1 cellular context compared by ENCODE assay signal in the genomic region with DNA sequence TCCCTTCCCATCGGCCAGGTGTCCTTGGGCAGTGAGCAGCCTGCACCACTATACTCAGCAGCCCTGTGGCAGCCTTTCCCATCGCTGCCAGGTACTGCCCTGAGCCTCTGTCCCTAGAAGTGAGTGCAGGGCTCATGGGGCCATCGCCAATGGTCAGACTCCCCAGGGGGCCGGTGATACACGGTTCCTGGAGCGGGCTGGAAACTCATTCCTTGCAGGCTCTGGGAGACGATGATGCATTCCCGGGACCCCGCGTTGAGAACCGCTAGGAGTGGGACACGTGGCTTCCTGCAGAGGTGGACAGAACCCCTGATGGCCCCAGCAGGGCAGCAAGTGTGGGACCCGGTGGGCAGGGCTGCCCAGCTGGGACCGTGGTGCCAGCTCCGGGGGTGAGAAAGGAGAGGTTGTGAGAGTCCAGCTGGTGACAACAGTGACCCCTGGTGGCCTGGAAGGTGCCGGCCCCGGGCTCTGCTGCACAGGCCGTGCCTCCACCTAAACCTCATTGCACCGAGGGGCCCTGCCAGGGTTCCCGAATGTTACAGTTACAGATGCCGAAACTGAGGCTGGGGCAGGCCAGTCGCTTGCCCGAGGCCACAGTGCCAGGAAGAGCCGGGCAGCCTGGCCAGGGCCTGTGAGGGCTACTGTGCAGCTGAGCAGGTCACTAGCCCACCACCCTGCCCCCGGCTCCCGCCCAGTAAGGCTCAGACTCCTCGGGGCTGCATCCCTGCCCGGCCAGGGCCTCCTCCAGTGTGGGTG.
TF ChIP-seq lines count a peak whose summit lies in the region.

No MANE protein-coding gene starts in this region.

TF ChIP-seq in GM23338, 12 proteins besides CTCF, POLR2A, EP300 and RAD21 (continued from another document):
- TF ChIP-seq, protein P1, sequence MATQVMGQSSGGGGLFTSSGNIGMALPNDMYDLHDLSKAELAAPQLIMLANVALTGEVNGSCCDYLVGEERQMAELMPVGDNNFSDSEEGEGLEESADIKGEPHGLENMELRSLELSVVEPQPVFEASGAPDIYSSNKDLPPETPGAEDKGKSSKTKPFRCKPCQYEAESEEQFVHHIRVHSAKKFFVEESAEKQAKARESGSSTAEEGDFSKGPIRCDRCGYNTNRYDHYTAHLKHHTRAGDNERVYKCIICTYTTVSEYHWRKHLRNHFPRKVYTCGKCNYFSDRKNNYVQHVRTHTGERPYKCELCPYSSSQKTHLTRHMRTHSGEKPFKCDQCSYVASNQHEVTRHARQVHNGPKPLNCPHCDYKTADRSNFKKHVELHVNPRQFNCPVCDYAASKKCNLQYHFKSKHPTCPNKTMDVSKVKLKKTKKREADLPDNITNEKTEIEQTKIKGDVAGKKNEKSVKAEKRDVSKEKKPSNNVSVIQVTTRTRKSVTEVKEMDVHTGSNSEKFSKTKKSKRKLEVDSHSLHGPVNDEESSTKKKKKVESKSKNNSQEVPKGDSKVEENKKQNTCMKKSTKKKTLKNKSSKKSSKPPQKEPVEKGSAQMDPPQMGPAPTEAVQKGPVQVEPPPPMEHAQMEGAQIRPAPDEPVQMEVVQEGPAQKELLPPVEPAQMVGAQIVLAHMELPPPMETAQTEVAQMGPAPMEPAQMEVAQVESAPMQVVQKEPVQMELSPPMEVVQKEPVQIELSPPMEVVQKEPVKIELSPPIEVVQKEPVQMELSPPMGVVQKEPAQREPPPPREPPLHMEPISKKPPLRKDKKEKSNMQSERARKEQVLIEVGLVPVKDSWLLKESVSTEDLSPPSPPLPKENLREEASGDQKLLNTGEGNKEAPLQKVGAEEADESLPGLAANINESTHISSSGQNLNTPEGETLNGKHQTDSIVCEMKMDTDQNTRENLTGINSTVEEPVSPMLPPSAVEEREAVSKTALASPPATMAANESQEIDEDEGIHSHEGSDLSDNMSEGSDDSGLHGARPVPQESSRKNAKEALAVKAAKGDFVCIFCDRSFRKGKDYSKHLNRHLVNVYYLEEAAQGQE (IDR thresholded peaks at IDR 0.05; ENCODE audit: unreplicated experiment) = no peak
- TF ChIP-seq NANOG (IDR thresholded peaks at IDR 0.05; ENCODE audit: borderline replicate concordance) = no peak
- TF ChIP-seq STAT1 (IDR thresholded peaks at IDR 0.05; ENCODE audit: unreplicated experiment) = no peak
- TF ChIP-seq EZH2 (IDR thresholded peaks at IDR 0.05; ENCODE audit: low read depth, unreplicated experiment) = no peak
- TF ChIP-seq ZNF114 (CRISPR knock-in tag; IDR thresholded peaks at IDR 0.05) = no peak
- TF ChIP-seq CREB1 (CRISPR knock-in tag; IDR thresholded peaks at IDR 0.05; ENCODE audit: low read depth) = no peak
- no peak for TF ChIP-seq ZNF331 (CRISPR knock-in tag; IDR thresholded peaks at IDR 0.05; ENCODE audit: low read depth)
- TF ChIP-seq, protein P2, sequence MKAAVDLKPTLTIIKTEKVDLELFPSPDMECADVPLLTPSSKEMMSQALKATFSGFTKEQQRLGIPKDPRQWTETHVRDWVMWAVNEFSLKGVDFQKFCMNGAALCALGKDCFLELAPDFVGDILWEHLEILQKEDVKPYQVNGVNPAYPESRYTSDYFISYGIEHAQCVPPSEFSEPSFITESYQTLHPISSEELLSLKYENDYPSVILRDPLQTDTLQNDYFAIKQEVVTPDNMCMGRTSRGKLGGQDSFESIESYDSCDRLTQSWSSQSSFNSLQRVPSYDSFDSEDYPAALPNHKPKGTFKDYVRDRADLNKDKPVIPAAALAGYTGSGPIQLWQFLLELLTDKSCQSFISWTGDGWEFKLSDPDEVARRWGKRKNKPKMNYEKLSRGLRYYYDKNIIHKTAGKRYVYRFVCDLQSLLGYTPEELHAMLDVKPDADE (IDR thresholded peaks at IDR 0.05) = no peak
- no peak for TF ChIP-seq EZH2phosphoT487 (IDR thresholded peaks at IDR 0.05; ENCODE audit: unreplicated experiment)
- no peak for TF ChIP-seq POLR2AphosphoS5 (IDR thresholded peaks at IDR 0.05; ENCODE audit: low read depth)
- TF ChIP-seq JUNB (IDR thresholded peaks at IDR 0.05; ENCODE audit: unreplicated experiment) = no peak
